20 cellular contexts compared by ENCODE assay signal in genomic region chr21:45162809-45163208, GRCh38.
DNase-seq lines count a peak whose midpoint lies in the region; ATAC-seq and TF ChIP-seq lines count a peak whose summit lies in the region.
"Had no signal": no experiment of that assay in that cellular context is flagged by ENCODE, and none has a peak within 500 bp of the region (broad histone marks: within the 10 kb centered on the region; RNA-seq: fewer than 3 reads in every experiment).

No MANE protein-coding gene starts in this region.

- H3K36me3 Mint-ChIP-seq in activated T-helper 17 cell treated with anti-CD3 and anti-CD28 coated beads, Interleukin-2, amount 50 U/mL, for 72 hours (ENCODE audit: low read depth), result no peaks in the 10 kb centered on the region
- H3K36me3 Mint-ChIP-seq in nephron (ENCODE audit: low read depth) (no peaks in the 10 kb centered on the region), type B pancreatic cell (no peaks in the 10 kb centered on the region)
- H3K36me3 Mint-ChIP-seq: IgD-negative memory B cell had no signal

- no peaks in the 10 kb centered on the region for H3K9me3 ChIP-seq in skeletal muscle satellite cell (replicated peaks; ENCODE audit: low read length)

- no peak overlapping the region for H3K4me3 ChIP-seq in skeletal muscle satellite cell (ENCODE audit: low read length)
- H3K4me3 ChIP-seq: GM23338 had no signal

- no peak overlapping the region for H3K4me3 Mint-ChIP-seq in activated T-helper 17 cell treated with anti-CD3 and anti-CD28 coated beads, Interleukin-2, amount 50 U/mL, for 72 hours
- H3K4me3 Mint-ChIP-seq in nephron (no peak overlapping the region), type B pancreatic cell (no peak overlapping the region)
- H3K4me3 Mint-ChIP-seq: CD4-positive, CD25-positive, alpha-beta regulatory T cell; GM23338; IgD-negative memory B cell had no signal

- peaks cover 13% of the 10 kb centered on the region for H3K36me3 ChIP-seq in skeletal muscle satellite cell (ENCODE audit: insufficient read depth, low read length)

- H3K9me3 Mint-ChIP-seq in activated T-helper 17 cell treated with anti-CD3 and anti-CD28 coated beads, Interleukin-2, amount 50 U/mL, for 72 hours, result no peaks in the 10 kb centered on the region
- H3K9me3 Mint-ChIP-seq in nephron (no peaks in the 10 kb centered on the region), type B pancreatic cell (no peaks in the 10 kb centered on the region)
- H3K9me3 Mint-ChIP-seq: CD4-positive, CD25-positive, alpha-beta regulatory T cell; GM23338 had no signal

- peaks cover 94% of the 10 kb centered on the region for H3K4me1 ChIP-seq in skeletal muscle satellite cell (ENCODE audit: control insufficient read depth, insufficient read depth, low read length)

- H3K27ac Mint-ChIP-seq in activated T-helper 17 cell treated with anti-CD3 and anti-CD28 coated beads, Interleukin-2, amount 50 U/mL, for 72 hours, result peak overlapping the region; percentile 25
- H3K27ac Mint-ChIP-seq in nephron (peak overlapping the region in 2 of 3 experiments; percentile 14 to 56), type B pancreatic cell (no peak overlapping the region)
- H3K27ac Mint-ChIP-seq: GM23338, IgD-negative memory B cell had no signal

- H3K4me2 ChIP-seq in skeletal muscle satellite cell (ENCODE audit: low read length), result no peak overlapping the region
- H3K4me2 ChIP-seq: GM23338 had no signal

- H3K27me3 Mint-ChIP-seq in activated T-helper 17 cell treated with anti-CD3 and anti-CD28 coated beads, Interleukin-2, amount 50 U/mL, for 72 hours, result no peaks in the 10 kb centered on the region
- H3K27me3 Mint-ChIP-seq in nephron (ENCODE audit: low read depth) (peaks cover 4% of the 10 kb centered on the region), type B pancreatic cell (no peaks in the 10 kb centered on the region)
- H3K27me3 Mint-ChIP-seq: CD4-positive, CD25-positive, alpha-beta regulatory T cell; IgD-negative memory B cell had no signal

- H3K4me1 Mint-ChIP-seq in activated T-helper 17 cell treated with anti-CD3 and anti-CD28 coated beads, Interleukin-2, amount 50 U/mL, for 72 hours, result peaks cover 7% of the 10 kb centered on the region
- H3K4me1 Mint-ChIP-seq in nephron (peaks cover 81% of the 10 kb centered on the region), type B pancreatic cell (ENCODE audit: unreplicated experiment) (peaks cover 7% of the 10 kb centered on the region)

- DNase-seq in type B pancreatic cell (ENCODE audit: extremely low spot score, unreplicated experiment), result peak; percentile 56
- DNase-seq in retina, result no peak
- DNase-seq: CD4-positive, CD25-positive, alpha-beta regulatory T cell; COR-L47; DMS79; NCI-H1105; NCI-H2029 treated with DMSO at 0.1 percent for 48 hours; NCI-H345; NCI-H524 treated with DMSO at 0.1 percent for 48 hours; NCI-H82; SIG-M5 had no signal

- ATAC-seq in activated T-helper 17 cell treated with anti-CD3 and anti-CD28 coated beads, Interleukin-2, amount 50 U/mL, for 72 hours (replicated peaks), result no peak
- ATAC-seq in GM18519 (IDR thresholded peaks at IDR 0.05; ENCODE audit: low FRiP score, unreplicated experiment), result no peak
- no peak for ATAC-seq in GM21717 (IDR thresholded peaks at IDR 0.05; ENCODE audit: unreplicated experiment)
- ATAC-seq: GM23338, HCT116, Panc1 had no signal

- TF ChIP-seq CTCF in nephron (IDR thresholded peaks at IDR 0.05; ENCODE audit: unreplicated experiment in 3 of 3), result no peak
- TF ChIP-seq CTCF in type B pancreatic cell (conservative IDR thresholded peaks at IDR 0.05), result no peak

- H3K9ac ChIP-seq in skeletal muscle satellite cell (ENCODE audit: low read depth, low read length), result peak overlapping the region; percentile 67

- H3K27me3 ChIP-seq in skeletal muscle satellite cell (ENCODE audit: control insufficient read depth, insufficient read depth, low read length), result no peaks in the 10 kb centered on the region
